ENCODE assay signal across 11 cellular contexts in genomic region chr4:111400736-111401135, GRCh38.
DNase-seq lines count a peak whose midpoint lies in the region; ATAC-seq and TF ChIP-seq lines count a peak whose summit lies in the region.
"Had no signal": no experiment of that assay in that cellular context is flagged by ENCODE, and none has a peak within 500 bp of the region (broad histone marks: within the 10 kb centered on the region; RNA-seq: fewer than 3 reads in every experiment).

No MANE protein-coding gene starts in this region.

- peaks cover 3% of the 10 kb centered on the region; the same call in 1 of the 2 replicates for H3K4me1 ChIP-seq in HEK293 (ENCODE audit: control insufficient read depth, insufficient read depth, low read length)

- H3K27me3 Mint-ChIP-seq in endothelial cell (ENCODE audit: unreplicated experiment) = no peaks in the 10 kb centered on the region

- H3K9me3 ChIP-seq in HEK293 (ENCODE audit: control insufficient read depth, insufficient read depth, low read depth, low read length) = no peaks in the 10 kb centered on the region
- H3K9me3 ChIP-seq: tibial artery had no signal

- H3K27ac ChIP-seq in HEK293 (ENCODE audit: extremely low read depth, low read depth, low read length) = no peak overlapping the region
- H3K27ac ChIP-seq: tibial artery had no signal

- H3K4me3 ChIP-seq in HEK293 (ENCODE audit: low read depth, low read length) (no peak overlapping the region), fibroblast of villous mesenchyme (ENCODE audit: low read depth, low read length) (no peak overlapping the region), skeletal muscle cell (ENCODE audit: low read depth, low read length) (no peak overlapping the region)
- H3K4me3 ChIP-seq: tibial artery had no signal

- no peak overlapping the region for H3K4me3 Mint-ChIP-seq in endothelial cell (ENCODE audit: unreplicated experiment)

- no peak for ATAC-seq in HG02981 (IDR thresholded peaks at IDR 0.05; ENCODE audit: unreplicated experiment)

- no peaks in the 10 kb centered on the region for H3K36me3 ChIP-seq in HEK293 (ENCODE audit: control insufficient read depth in 2 of 2, insufficient read depth in 1 of 2, low read length in 2 of 2)
- H3K36me3 ChIP-seq: tibial artery had no signal

- H3K4me1 Mint-ChIP-seq in endothelial cell (ENCODE audit: unreplicated experiment) = no peaks in the 10 kb centered on the region

- H3K36me3 Mint-ChIP-seq in endothelial cell (ENCODE audit: low read depth, unreplicated experiment) = no peaks in the 10 kb centered on the region

- no peaks in the 10 kb centered on the region for H3K9me3 Mint-ChIP-seq in endothelial cell (ENCODE audit: unreplicated experiment)

- TF ChIP-seq CTCF in HEK293 (tag by site-specific recombination; IDR thresholded peaks at IDR 0.05) (no peak), fibroblast of villous mesenchyme (IDR thresholded peaks at IDR 0.05; ENCODE audit: insufficient read depth, low read depth, low read length) (no peak), GM20000 (IDR thresholded peaks at IDR 0.05; ENCODE audit: extremely low read depth, missing control alignments) (no peak), endothelial cell (IDR thresholded peaks at IDR 0.05; ENCODE audit: unreplicated experiment) (no peak)

- no peak overlapping the region for H3K27ac Mint-ChIP-seq in endothelial cell (ENCODE audit: unreplicated experiment)

- CTCF ChIA-PET in HEK293 (lab: Yijun Ruan, JAX) = no interaction called here

- DNase-seq in NCI-H774 (lab: John Stamatoyannopoulos, UW) = peak; percentile 18
- peak; percentile 30 for DNase-seq in fibroblast of villous mesenchyme (ENCODE audit: low read depth)
- peak; percentile 76 for DNase-seq in skeletal muscle cell (ENCODE audit: low read depth)
- no peak for DNase-seq in stimulated activated CD4-positive, alpha-beta T cell treated with anti-CD3 and anti-CD28 coated beads, Interleukin-4, amount 100 ng/mL, for 4 hours
- DNase-seq in GM20000 (ENCODE audit: low spot score) = no peak
- DNase-seq in endothelial cell (ENCODE audit: low spot score) = no peak
- DNase-seq: Kasumi-1, T-helper 9 cell, tibial artery had no signal

- POLR2A ChIA-PET in HEK293 (lab: Yijun Ruan, JAX) = no interaction called here

TF ChIP-seq in HEK293, 187 proteins besides CTCF, POLR2A, EP300 and RAD21:
- TF ChIP-seq ZNF560 (tag by site-specific recombination; IDR thresholded peaks at IDR 0.05; ENCODE audit: borderline replicate concordance) (no peak), ZNF133 (tag by site-specific recombination; IDR thresholded peaks at IDR 0.05) (0 out of 2 replicates have a peak, but pooled peaks have one; percentile 9)

Comparison
In these comparisons a context has a peak if more than half of its experiments do, and no peak if none do; other contexts are left out.
1. DNase-seq: peak in NCI-H774 (single experiment), fibroblast of villous mesenchyme (single experiment) and skeletal muscle cell (single experiment); none in stimulated activated CD4-positive, alpha-beta T cell treated with anti-CD3 and anti-CD28 coated beads, Interleukin-4, amount 100 ng/mL, for 4 hours (0 of 2), GM20000 (single experiment) and endothelial cell (single experiment).